ENCODE assay signal across 8 cellular contexts in genomic region chr19:2014731-2015610, GRCh38. TPM values are rescaled to one million over a fixed set of nuclear protein-coding genes. Genes with fewer than 3 reads are reported as not detected.
DNase-seq lines count a peak whose midpoint lies in the region; ATAC-seq, FAIRE-seq and TF ChIP-seq lines count a peak whose summit lies in the region.

No MANE protein-coding gene starts in this region.

- peak in 3 of 7 experiments; percentile 27 to 61 (median 44) for DNase-seq in CD8-positive, alpha-beta T cell
- DNase-seq in hepatocyte (ENCODE audit: low spot score), result peak; percentile 65
- DNase-seq in small intestine, result no peak
- no peak for DNase-seq in NCI-H774 (lab: John Stamatoyannopoulos, UW)

- peak overlapping the region; percentile 74 for H3K4me3 Mint-ChIP-seq in CD8-positive, alpha-beta T cell
- H3K4me3 Mint-ChIP-seq in activated naive CD8-positive, alpha-beta T cell, result peak overlapping the region; percentile 63

- H3K9me3 ChIP-seq in CD8-positive, alpha-beta T cell (ENCODE audit: low read length), result no peaks in the 10 kb centered on the region
- H3K9me3 ChIP-seq in HUES64 (ENCODE audit: insufficient read depth, low read depth, low read length) (no peaks in the 10 kb centered on the region), hepatocyte (ENCODE audit: low read depth) (no peaks in the 10 kb centered on the region), small intestine (ENCODE audit: control insufficient read depth, low read depth) (no peaks in the 10 kb centered on the region)

- peaks cover 51% of the 10 kb centered on the region for H3K79me2 ChIP-seq in hepatocyte

- H3K4me1 ChIP-seq in CD8-positive, alpha-beta T cell (ENCODE audit: insufficient read depth, low read length), result peaks cover 15% of the 10 kb centered on the region
- H3K4me1 ChIP-seq in HUES64 (ENCODE audit: insufficient read depth, low read length) (no peaks in the 10 kb centered on the region), hepatocyte (ENCODE audit: insufficient read depth) (no peaks in the 10 kb centered on the region), small intestine (ENCODE audit: control insufficient read depth in 2 of 2, insufficient read depth in 1 of 2, low read depth in 1 of 2, low read length in 1 of 2) (no peaks in the 10 kb centered on the region)

- POLR2A ChIA-PET in CD8-positive, alpha-beta T cell (lab: Charles Lee), result no interaction called here

- H4K20me1 ChIP-seq in hepatocyte (ENCODE audit: insufficient read depth, poor library complexity, severe bottlenecking), result no peaks in the 10 kb centered on the region

- H3K4me1 Mint-ChIP-seq in CD8-positive, alpha-beta T cell (ENCODE audit: low read depth), result peaks cover 32% of the 10 kb centered on the region
- peaks cover 15% of the 10 kb centered on the region for H3K4me1 Mint-ChIP-seq in activated naive CD8-positive, alpha-beta T cell (ENCODE audit: low read depth)

- peak overlapping the region; percentile 89 for H3K4me2 ChIP-seq in hepatocyte

- FAIRE-seq in small intestine (lab: Jason Lieb, UNC), result no peak

- H3K27ac Mint-ChIP-seq in CD8-positive, alpha-beta T cell, result no peak overlapping the region
- H3K27ac Mint-ChIP-seq in activated naive CD8-positive, alpha-beta T cell, result peak overlapping the region; percentile 22

- CTCF ChIA-PET in CD8-positive, alpha-beta T cell (lab: Charles Lee), result no interaction called here

- no peaks in the 10 kb centered on the region for H3K9me2 ChIP-seq in hepatocyte (replicated peaks; ENCODE audit: insufficient read depth)

- no peak overlapping the region for H2AFZ ChIP-seq in hepatocyte

- intact Hi-C loops in CD8-positive, alpha-beta T cell (cut with DNase I, micrococcal nuclease), result loop anchor here (5.0 kb wide), 2 partner anchors 67 to 88 kb away; no protein-coding TSS in a partner anchor

- H3K36me3 ChIP-seq in CD8-positive, alpha-beta T cell (ENCODE audit: insufficient read depth, low read length), result no peaks in the 10 kb centered on the region
- H3K36me3 ChIP-seq in HUES64 (ENCODE audit: insufficient read depth, low read length) (peaks cover 2% of the 10 kb centered on the region; the same call in 1 of the 2 replicates), hepatocyte (replicated peaks; ENCODE audit: insufficient read depth, low read depth) (no peaks in the 10 kb centered on the region), small intestine (ENCODE audit: control insufficient read depth in 2 of 2, insufficient read depth in 2 of 2, low read length in 2 of 2) (no peaks in the 10 kb centered on the region)

- no peaks in the 10 kb centered on the region for H3K9me3 Mint-ChIP-seq in CD8-positive, alpha-beta T cell
- H3K9me3 Mint-ChIP-seq in activated naive CD8-positive, alpha-beta T cell (ENCODE audit: low read depth), result no peaks in the 10 kb centered on the region

- peak; percentile 47 for ATAC-seq in CD8-positive, alpha-beta T cell
- no peak for ATAC-seq in GM21515 (IDR thresholded peaks at IDR 0.05; ENCODE audit: unreplicated experiment)
- ATAC-seq in GM18858 (IDR thresholded peaks at IDR 0.05; ENCODE audit: unreplicated experiment), result no peak

- peak overlapping the region; percentile 79 for H3K9ac ChIP-seq in HUES64 (ENCODE audit: low read depth, low read length)

- H3K36me3 Mint-ChIP-seq in CD8-positive, alpha-beta T cell, result peaks cover 12% of the 10 kb centered on the region
- no peaks in the 10 kb centered on the region for H3K36me3 Mint-ChIP-seq in activated naive CD8-positive, alpha-beta T cell

- no peak overlapping the region for H3K27ac ChIP-seq in CD8-positive, alpha-beta T cell (ENCODE audit: low read depth, low read length)
- no peak overlapping the region for H3K27ac ChIP-seq in HUES64 (ENCODE audit: low read depth, low read length)
- H3K27ac ChIP-seq in hepatocyte, result no peak overlapping the region
- H3K27ac ChIP-seq in small intestine (ENCODE audit: low read depth in 1 of 2, low read length in 1 of 2), result peak overlapping the region in 1 of 2 donors; percentile 68

- 14% methylated on average over 75 of the region's 75 CpGs for WGBS in HUES64
- WGBS in hepatocyte (ENCODE audit: low lambda C conversion rate, missing lambda C conversion rate), result 37% methylated on average over 7 of the region's 75 CpGs
- 8 to 18% (median 8%) methylated on average over 20 to 75 of the region's 75 CpGs for WGBS in small intestine, 3 donors

- peak overlapping the region; percentile 37 for H3K4me3 ChIP-seq in CD8-positive, alpha-beta T cell (ENCODE audit: low read depth, low read length)
- H3K4me3 ChIP-seq in HUES64 (ENCODE audit: low read length) (peak overlapping the region; percentile 75), hepatocyte (peak overlapping the region; percentile 58), small intestine (ENCODE audit: low read depth in 1 of 2, low read length in 2 of 2) (peak overlapping the region; percentile 82 to 94)

- no peaks in the 10 kb centered on the region for H3K27me3 Mint-ChIP-seq in CD8-positive, alpha-beta T cell (ENCODE audit: low read depth)
- H3K27me3 Mint-ChIP-seq in activated naive CD8-positive, alpha-beta T cell, result no peaks in the 10 kb centered on the region

- H3K27me3 ChIP-seq in CD8-positive, alpha-beta T cell (ENCODE audit: insufficient read depth, low read length), result no peaks in the 10 kb centered on the region
- H3K27me3 ChIP-seq in HUES64 (ENCODE audit: insufficient read depth, low read length) (no peaks in the 10 kb centered on the region), hepatocyte (no peaks in the 10 kb centered on the region), small intestine (ENCODE audit: control insufficient read depth in 2 of 2, insufficient read depth in 2 of 2, low read length in 2 of 2) (no peaks in the 10 kb centered on the region)

- TF ChIP-seq CTCF in CD8-positive, alpha-beta T cell (IDR thresholded peaks at IDR 0.05), result no peak
- no peak for TF ChIP-seq CTCF in hepatocyte (IDR thresholded peaks at IDR 0.05; ENCODE audit: poor library complexity)

RNA-seq across cellular contexts. Expression of gene BTBD2, which starts 0.5 kb away (rescaled TPM):
- 10 to 100 TPM; 34.5 to 35.5 TPM for total RNA-seq in CD8-positive, alpha-beta T cell
- polyA plus RNA-seq in HUES64 (2013, experiment 1 of 2), result 70.5 TPM
- 86.5 TPM for polyA plus RNA-seq in HUES64 (2013, experiment 2 of 2)
- 56.4 and 62.1 TPM in 2 replicates for total RNA-seq in hepatocyte
- polyA plus RNA-seq in hepatocyte (71.1 and 76.0 TPM in 2 replicates), small intestine (10 to 100 TPM; 32.7 to 60.9 (median 45.2) TPM)

RNA-seq across cellular contexts. Expression of gene MKNK2, which starts 36.1 kb away (rescaled TPM):
- 100 to 1,000 TPM; 453 to 455 TPM for total RNA-seq in CD8-positive, alpha-beta T cell
- polyA plus RNA-seq in HUES64 (2013, experiment 1 of 2), result 70.9 TPM
- 75.5 TPM for polyA plus RNA-seq in HUES64 (2013, experiment 2 of 2)
- total RNA-seq in hepatocyte, result 90.4 and 98.2 TPM in 2 replicates
- polyA plus RNA-seq in hepatocyte (126 and 136 TPM in 2 replicates), small intestine (10 to 100 TPM; 47.6 to 97.7 (median 80.1) TPM)

Comparison
In these comparisons a context has a peak if more than half of its experiments do, and no peak if none do; other contexts are left out.
1. H3K4me3 ChIP-seq: peak in every context shown above with its lines; median percentile 88 in small intestine; 75 in HUES64; 58 in hepatocyte; 37 in CD8-positive, alpha-beta T cell.